ENCODE assay signal across 13 cellular contexts in the genomic region with DNA sequence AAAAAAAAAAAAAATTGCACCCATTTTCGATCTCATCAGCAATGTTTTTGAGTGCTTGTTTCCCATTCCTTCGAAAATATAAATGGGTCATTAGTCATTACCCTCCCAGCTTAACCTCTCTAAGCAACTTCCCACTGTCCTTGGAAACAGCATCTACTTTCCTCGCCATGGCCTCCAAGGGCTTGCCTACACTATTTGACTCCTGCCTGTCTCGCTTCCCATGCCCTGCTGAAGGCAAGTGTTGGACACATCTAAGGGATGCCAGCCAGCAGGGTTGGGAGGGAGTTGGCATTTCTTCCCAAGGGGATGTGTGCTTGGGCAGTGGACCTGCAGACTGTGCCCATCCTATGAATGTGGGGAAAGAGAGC. TPM values are rescaled to one million over a fixed set of nuclear protein-coding genes. Genes with fewer than 3 reads are reported as not detected.
A peak's percentile ranks its signal among the peaks of the same experiment; 100 is the strongest.
DNase-seq lines count a peak whose midpoint lies in the region; ATAC-seq, FAIRE-seq and TF ChIP-seq lines count a peak whose summit lies in the region.
"Had no signal": no experiment of that assay in that cellular context is flagged by ENCODE, and none has a peak within 500 bp of the region (broad histone marks: within the 10 kb centered on the region; RNA-seq: fewer than 3 reads in every experiment).

No MANE protein-coding gene starts in this region.

- H3K27me3 ChIP-seq in astrocyte (ENCODE audit: insufficient read depth, low read length) (no peaks in the 10 kb centered on the region), mesendoderm (ENCODE audit: insufficient read depth, low read length, poor library complexity) (no peaks in the 10 kb centered on the region), esophagus squamous epithelium (no peaks in the 10 kb centered on the region)
- H3K27me3 ChIP-seq: BLaER1 treated with 17β-estradiol and CSF1 and Interleukin-3, amounts not matched to agents 10 nM and 100 nM had no signal

- H3K4me1 Mint-ChIP-seq in astrocyte (ENCODE audit: low read depth, unreplicated experiment): peaks cover 9% of the 10 kb centered on the region
- H3K4me1 Mint-ChIP-seq in activated CD4-positive, alpha-beta T cell treated with anti-CD3 and anti-CD28 coated beads, Interleukin-2, amount 10 ng/mL, durations not matched to agents 7 days and 5 days: peaks cover 6% of the 10 kb centered on the region
- H3K4me1 Mint-ChIP-seq in stimulated activated memory B cell treated with anti-CD40 and anti-IgM and Interleukin-4, amounts not matched to agents 10 μg/mL and 1 μg/mL and 100 μg/mL, for 72 hours: no peaks in the 10 kb centered on the region

- WGBS in mesendoderm (ENCODE audit: extremely low coverage, insufficient coverage, low lambda C conversion rate): no CpG with 5 or more reads among the region's 4 CpGs
- WGBS in esophagus squamous epithelium, 2 donors: 34 to 38% methylated on average over 3 to 4 of the region's 4 CpGs

- no peak overlapping the region for H3K18ac ChIP-seq in mesendoderm (ENCODE audit: low read length)

- no peaks in the 10 kb centered on the region for H3K36me3 ChIP-seq in HEK293 (ENCODE audit: control insufficient read depth in 2 of 2, insufficient read depth in 1 of 2, low read length in 2 of 2)
- H3K36me3 ChIP-seq in astrocyte (ENCODE audit: insufficient read depth, low read length): no peaks in the 10 kb centered on the region
- H3K36me3 ChIP-seq in mesendoderm (ENCODE audit: control insufficient read depth, insufficient read depth, low read length): no peaks in the 10 kb centered on the region
- no peaks in the 10 kb centered on the region for H3K36me3 ChIP-seq in esophagus squamous epithelium
- H3K36me3 ChIP-seq: BLaER1 treated with 17β-estradiol and CSF1 and Interleukin-3, amounts not matched to agents 10 nM and 100 nM had no signal

- H3K9me3 ChIP-seq in HEK293 (ENCODE audit: control insufficient read depth, insufficient read depth, low read depth, low read length) (no peaks in the 10 kb centered on the region), astrocyte (ENCODE audit: insufficient read depth, low read depth, low read length) (no peaks in the 10 kb centered on the region), esophagus squamous epithelium (no peaks in the 10 kb centered on the region)
- H3K9me3 ChIP-seq: BLaER1 treated with 17β-estradiol and CSF1 and Interleukin-3, amounts not matched to agents 10 nM and 100 nM had no signal

- TF ChIP-seq POLR2A in esophagus squamous epithelium (IDR thresholded peaks at IDR 0.05): no peak

- no peak for ATAC-seq in stimulated activated memory B cell treated with anti-CD40 and anti-IgM and Interleukin-4, amounts not matched to agents 10 μg/mL and 1 μg/mL and 100 μg/mL, for 72 hours

- H2BK15ac ChIP-seq in mesendoderm (replicated peaks; ENCODE audit: low read depth): no peak overlapping the region

- H4K20me1 ChIP-seq in astrocyte (ENCODE audit: insufficient read depth, low read length): no peaks in the 10 kb centered on the region
- H4K20me1 ChIP-seq: BLaER1 treated with 17β-estradiol and CSF1 and Interleukin-3, amounts not matched to agents 10 nM and 100 nM had no signal

- H3K4me3 ChIP-seq in HEK293 (ENCODE audit: low read depth, low read length) (no peak overlapping the region), astrocyte (ENCODE audit: insufficient read depth, low read depth, low read length) (no peak overlapping the region), mesendoderm (ENCODE audit: low read length) (no peak overlapping the region), esophagus squamous epithelium (no peak overlapping the region)
- H3K4me3 ChIP-seq: BLaER1 treated with 17β-estradiol and CSF1 and Interleukin-3, amounts not matched to agents 10 nM and 100 nM had no signal

- H3K4me1 ChIP-seq in HEK293 (ENCODE audit: control insufficient read depth, insufficient read depth, low read length): no peaks in the 10 kb centered on the region
- peaks cover 9% of the 10 kb centered on the region for H3K4me1 ChIP-seq in astrocyte (ENCODE audit: insufficient read depth, low read length)
- H3K4me1 ChIP-seq in mesendoderm (ENCODE audit: control insufficient read depth, low read depth, low read length): no peaks in the 10 kb centered on the region
- peaks cover 0 to 9% (median 3%) of the 10 kb centered on the region in 3 donors for H3K4me1 ChIP-seq in esophagus squamous epithelium

- TF ChIP-seq CTCF in HEK293 (tag by site-specific recombination; IDR thresholded peaks at IDR 0.05) (no peak), astrocyte (IDR thresholded peaks at IDR 0.05; ENCODE audit: insufficient read depth, low read depth, low read length) (no peak), esophagus squamous epithelium (IDR thresholded peaks at IDR 0.05) (no peak)

- no peaks in the 10 kb centered on the region for H3K9me3 Mint-ChIP-seq in astrocyte (ENCODE audit: unreplicated experiment)
- no peaks in the 10 kb centered on the region for H3K9me3 Mint-ChIP-seq in activated CD4-positive, alpha-beta T cell treated with anti-CD3 and anti-CD28 coated beads, Interleukin-2, amount 10 ng/mL, durations not matched to agents 7 days and 5 days
- H3K9me3 Mint-ChIP-seq in stimulated activated memory B cell treated with anti-CD40 and anti-IgM and Interleukin-4, amounts not matched to agents 10 μg/mL and 1 μg/mL and 100 μg/mL, for 72 hours: peaks cover 3% of the 10 kb centered on the region

- H3K4me2 ChIP-seq in astrocyte (ENCODE audit: low read length) (peak overlapping the region; percentile 32), mesendoderm (ENCODE audit: low read length) (no peak overlapping the region)

- no peak overlapping the region for H2BK120ac ChIP-seq in mesendoderm (ENCODE audit: low read depth, low read length)

- H3K4ac ChIP-seq in mesendoderm (ENCODE audit: low read depth, low read length): no peak overlapping the region

- H4K8ac ChIP-seq in mesendoderm (ENCODE audit: low read depth, low read length): no peak overlapping the region

- H3K36me3 Mint-ChIP-seq in astrocyte (ENCODE audit: low read depth, unreplicated experiment): no peaks in the 10 kb centered on the region
- H3K36me3 Mint-ChIP-seq in activated CD4-positive, alpha-beta T cell treated with anti-CD3 and anti-CD28 coated beads, Interleukin-2, amount 10 ng/mL, durations not matched to agents 7 days and 5 days (ENCODE audit: low read depth): no peaks in the 10 kb centered on the region
- H3K36me3 Mint-ChIP-seq in stimulated activated memory B cell treated with anti-CD40 and anti-IgM and Interleukin-4, amounts not matched to agents 10 μg/mL and 1 μg/mL and 100 μg/mL, for 72 hours: no peaks in the 10 kb centered on the region

- POLR2A ChIA-PET in HEK293 (lab: Yijun Ruan, JAX): interaction anchor here (1.7 kb wide), 1 partner anchor 154 kb away, joined by 6 read pairs; no protein-coding TSS in a partner anchor
- POLR2A ChIA-PET in activated CD4-positive, alpha-beta T cell treated with anti-CD3 and anti-CD28 coated beads, Interleukin-2, amount 10 ng/mL, durations not matched to agents 7 days and 5 days (lab: Charles Lee): interaction anchor here (0.6 kb wide), 1 partner anchor 123 kb away, joined by 5 read pairs; no protein-coding TSS in a partner anchor

- H3K27ac ChIP-seq in HEK293 (ENCODE audit: extremely low read depth, low read depth, low read length) (no peak overlapping the region), astrocyte (ENCODE audit: low read depth, low read length) (no peak overlapping the region), mesendoderm (ENCODE audit: low read depth, low read length) (no peak overlapping the region), esophagus squamous epithelium (no peak overlapping the region)
- H3K27ac ChIP-seq: epithelial cell of prostate had no signal

- H3K79me2 ChIP-seq in astrocyte (ENCODE audit: insufficient read depth, low read length): no peaks in the 10 kb centered on the region
- no peaks in the 10 kb centered on the region for H3K79me2 ChIP-seq in mesendoderm (ENCODE audit: control insufficient read depth, insufficient read depth, low read length)

- peaks cover 3% of the 10 kb centered on the region for H3K27me3 Mint-ChIP-seq in astrocyte (ENCODE audit: low read depth, unreplicated experiment)
- peaks cover 9% of the 10 kb centered on the region for H3K27me3 Mint-ChIP-seq in activated CD4-positive, alpha-beta T cell treated with anti-CD3 and anti-CD28 coated beads, Interleukin-2, amount 10 ng/mL, durations not matched to agents 7 days and 5 days
- H3K27me3 Mint-ChIP-seq in stimulated activated memory B cell treated with anti-CD40 and anti-IgM and Interleukin-4, amounts not matched to agents 10 μg/mL and 1 μg/mL and 100 μg/mL, for 72 hours: peaks cover 49% of the 10 kb centered on the region

- no peak overlapping the region for H4K5ac ChIP-seq in mesendoderm (ENCODE audit: low read length)

- no peak overlapping the region for H3K56ac ChIP-seq in mesendoderm (ENCODE audit: low read length)

- CTCF ChIA-PET in HEK293 (lab: Yijun Ruan, JAX): interaction anchor here (0.6 to 3.2 kb wide), 18 partner anchors 11 to 448 kb away, joined by 3 to 86 read pairs (median 4); a partner anchor contains a TSS
- CTCF ChIA-PET in activated CD4-positive, alpha-beta T cell treated with anti-CD3 and anti-CD28 coated beads, Interleukin-2, amount 10 ng/mL, durations not matched to agents 7 days and 5 days (lab: Charles Lee): interaction anchor here (0.6 to 4.0 kb wide), 3 partner anchors 148 to 155 kb away, joined by 3 to 32 read pairs (median 5); no protein-coding TSS in a partner anchor

- peak overlapping the region; percentile 3 for H3K27ac Mint-ChIP-seq in astrocyte (ENCODE audit: unreplicated experiment)
- no peak overlapping the region for H3K27ac Mint-ChIP-seq in activated CD4-positive, alpha-beta T cell treated with anti-CD3 and anti-CD28 coated beads, Interleukin-2, amount 10 ng/mL, durations not matched to agents 7 days and 5 days
- H3K27ac Mint-ChIP-seq in stimulated activated memory B cell treated with anti-CD40 and anti-IgM and Interleukin-4, amounts not matched to agents 10 μg/mL and 1 μg/mL and 100 μg/mL, for 72 hours: no peak overlapping the region

- no peak overlapping the region for H3K9ac ChIP-seq in astrocyte (ENCODE audit: low read length)
- peak overlapping the region; percentile 10 for H3K9ac ChIP-seq in mesendoderm (ENCODE audit: low read length)

- no peaks in the 10 kb centered on the region for H3K79me1 ChIP-seq in mesendoderm (ENCODE audit: low read length)

- H2AK5ac ChIP-seq in mesendoderm (ENCODE audit: low read length): no peak overlapping the region

- H3K23ac ChIP-seq in mesendoderm (ENCODE audit: low read length): no peak overlapping the region

- H3K4me3 Mint-ChIP-seq in astrocyte (ENCODE audit: unreplicated experiment): no peak overlapping the region
- no peak overlapping the region for H3K4me3 Mint-ChIP-seq in activated CD4-positive, alpha-beta T cell treated with anti-CD3 and anti-CD28 coated beads, Interleukin-2, amount 10 ng/mL, durations not matched to agents 7 days and 5 days
- H3K4me3 Mint-ChIP-seq in stimulated activated memory B cell treated with anti-CD40 and anti-IgM and Interleukin-4, amounts not matched to agents 10 μg/mL and 1 μg/mL and 100 μg/mL, for 72 hours: no peak overlapping the region

- no peak overlapping the region for H2BK5ac ChIP-seq in mesendoderm (ENCODE audit: low read length)

- intact Hi-C loops in esophagus squamous epithelium (cut with DNase I): loop anchor here (5.0 kb wide), 1 partner anchor 156 kb away; no protein-coding TSS in a partner anchor

- FAIRE-seq in astrocyte (lab: Jason Lieb, UNC): no peak
- FAIRE-seq: G401.6 had no signal

- DNase-seq in DMS53 (lab: John Stamatoyannopoulos, UW) (peak; percentile 68), astrocyte (ENCODE audit: low read depth) (no peak), mesendoderm (no peak), SW480 (ENCODE audit: low spot score) (no peak), esophagus squamous epithelium (lab: John Stamatoyannopoulos, UW) (no peak)
- no peak for DNase-seq in activated CD4-positive, alpha-beta T cell treated with anti-CD3 and anti-CD28 coated beads, Interleukin-2, amount 10 ng/mL, durations not matched to agents 7 days and 5 days

- peak overlapping the region; percentile 39 for H2AFZ ChIP-seq in astrocyte (ENCODE audit: low read depth, low read length)

RNA-seq across cellular contexts. Expression of a gene that starts 12.7 kb away (rescaled TPM):
- total RNA-seq in astrocyte (54.7 and 55.0 TPM in 2 replicates), esophagus squamous epithelium (10 to 100 TPM; 27.0 to 38.2 (median 33.5) TPM)
- 25.5 TPM for polyA plus RNA-seq in mesendoderm (2013, experiment 1 of 2)
- polyA plus RNA-seq in mesendoderm (2013, experiment 2 of 2): 23.7 TPM
- 10 to 100 TPM; 21.1 to 21.8 TPM for total RNA-seq in activated CD4-positive, alpha-beta T cell treated with anti-CD3 and anti-CD28 coated beads, Interleukin-2, amount 10 ng/mL, durations not matched to agents 7 days and 5 days

RNA-seq across cellular contexts. Expression of a gene that starts 48.8 kb away (rescaled TPM):
- 73.6 and 74.1 TPM in 2 replicates for total RNA-seq in astrocyte
- 61.3 TPM for polyA plus RNA-seq in mesendoderm (2013, experiment 1 of 2)
- 59.2 TPM for polyA plus RNA-seq in mesendoderm (2013, experiment 2 of 2)
- 10 to 100 TPM; 29.9 to 37.1 TPM for total RNA-seq in activated CD4-positive, alpha-beta T cell treated with anti-CD3 and anti-CD28 coated beads, Interleukin-2, amount 10 ng/mL, durations not matched to agents 7 days and 5 days
- 100 to 1,000 TPM in 1 of 4 donors, 10 to 100 TPM in 3; 71.0 to 116 (median 81.6) TPM for total RNA-seq in esophagus squamous epithelium

RNA-seq across cellular contexts. Expression of a gene that starts 52.5 kb away (rescaled TPM):
- total RNA-seq in astrocyte (not detected in 2 replicates), esophagus squamous epithelium (1 to 10 TPM in 3 of 4 donors, not detected in 1; 2.2 to 3.9 (median 2.9) TPM)
- not detected for polyA plus RNA-seq in mesendoderm (2013, experiment 1 of 2)
- not detected for polyA plus RNA-seq in mesendoderm (2013, experiment 2 of 2)
- not detected for total RNA-seq in activated CD4-positive, alpha-beta T cell treated with anti-CD3 and anti-CD28 coated beads, Interleukin-2, amount 10 ng/mL, durations not matched to agents 7 days and 5 days
- total RNA-seq: chondrocyte; T-helper 1 cell treated with Interleukin-12 subunit alpha and Interleukin-12 subunit beta and Interleukin-4 antibody, amounts not matched to agents 30 ng/mL and 1 ng/mL, for 36 hours had no signal
